ENCODE assay signal across 8 cellular contexts in genomic region chr2:241443486-241444223, GRCh38.
DNase-seq lines count a peak whose midpoint lies in the region; ATAC-seq and TF ChIP-seq lines count a peak whose summit lies in the region.

No MANE protein-coding gene starts in this region.

- H3K79me2 ChIP-seq in OCI-LY3 (ENCODE audit: low read length), result no peaks in the 10 kb centered on the region

- peaks cover 20% of the 10 kb centered on the region for H3K4me1 ChIP-seq in OCI-LY3 (ENCODE audit: low read length)

- peak overlapping the region; percentile 33 to 40 for H3K4me3 Mint-ChIP-seq in stimulated activated naive CD8-positive, alpha-beta T cell treated with anti-CD3 and anti-CD28 coated beads, Interleukin-15, amount 100 ng/mL, for 72 hours

- DNase-seq in AG08395 (ENCODE audit: low spot score), result peak; percentile 12
- DNase-seq in activated T-cell treated with anti-CD3 and anti-CD28 coated beads for 4 hours, result peak; percentile 90
- peak; percentile 46 for DNase-seq in kidney glomerular epithelial cell (lab: John Stamatoyannopoulos, UW)
- DNase-seq in stimulated activated naive CD8-positive, alpha-beta T cell treated with anti-CD3 and anti-CD28 coated beads, Interleukin-15, amount 100 ng/mL, for 72 hours, result peak; percentile 92 to 97
- no peak for DNase-seq in cortex of kidney (lab: John Stamatoyannopoulos, UW)

- TF ChIP-seq CTCF in OCI-LY3 (IDR thresholded peaks at IDR 0.05; ENCODE audit: low read depth, low read length), result no peak

- no peak overlapping the region for H2AFZ ChIP-seq in OCI-LY3 (ENCODE audit: low read depth, low read length)

- peaks cover 37% of the 10 kb centered on the region for H3K36me3 ChIP-seq in OCI-LY3 (replicated peaks; ENCODE audit: low read depth, low read length)

- H3K27ac Mint-ChIP-seq in stimulated activated naive CD8-positive, alpha-beta T cell treated with anti-CD3 and anti-CD28 coated beads, Interleukin-15, amount 100 ng/mL, for 72 hours, result peak overlapping the region; percentile 71 to 97

- peak overlapping the region; percentile 29; the same call in 1 of the 2 replicates for H3K4me2 ChIP-seq in OCI-LY3 (ENCODE audit: low read length)

- H3K27me3 Mint-ChIP-seq in stimulated activated naive CD8-positive, alpha-beta T cell treated with anti-CD3 and anti-CD28 coated beads, Interleukin-15, amount 100 ng/mL, for 72 hours, result peaks cover 60% of the 10 kb centered on the region

- ATAC-seq in GM21390 (IDR thresholded peaks at IDR 0.05; ENCODE audit: unreplicated experiment) (peak; percentile 54), HG03354 (IDR thresholded peaks at IDR 0.05; ENCODE audit: poor library complexity, severe bottlenecking, unreplicated experiment) (no peak)
- peak; percentile 94 for ATAC-seq in stimulated activated naive CD8-positive, alpha-beta T cell treated with anti-CD3 and anti-CD28 coated beads, Interleukin-15, amount 100 ng/mL, for 72 hours

- peaks cover 27% of the 10 kb centered on the region for H4K20me1 ChIP-seq in OCI-LY3 (ENCODE audit: insufficient read depth, low read length)

- no peak overlapping the region for H3K27ac ChIP-seq in OCI-LY3 (ENCODE audit: low read length)

- H3K27me3 ChIP-seq in OCI-LY3 (ENCODE audit: low read depth, low read length), result no peaks in the 10 kb centered on the region

- H3K9ac ChIP-seq in OCI-LY3 (ENCODE audit: low read length), result no peak overlapping the region

- H3K9me3 ChIP-seq in OCI-LY3 (ENCODE audit: insufficient read depth, low read length), result no peaks in the 10 kb centered on the region

- H3K4me3 ChIP-seq in OCI-LY3 (ENCODE audit: low read length), result no peak overlapping the region

- peaks cover 31% of the 10 kb centered on the region for H3K4me1 Mint-ChIP-seq in stimulated activated naive CD8-positive, alpha-beta T cell treated with anti-CD3 and anti-CD28 coated beads, Interleukin-15, amount 100 ng/mL, for 72 hours

- no peaks in the 10 kb centered on the region for H3K9me3 Mint-ChIP-seq in stimulated activated naive CD8-positive, alpha-beta T cell treated with anti-CD3 and anti-CD28 coated beads, Interleukin-15, amount 100 ng/mL, for 72 hours
